ENCODE assay signal across 9 cellular contexts in the genomic region with DNA sequence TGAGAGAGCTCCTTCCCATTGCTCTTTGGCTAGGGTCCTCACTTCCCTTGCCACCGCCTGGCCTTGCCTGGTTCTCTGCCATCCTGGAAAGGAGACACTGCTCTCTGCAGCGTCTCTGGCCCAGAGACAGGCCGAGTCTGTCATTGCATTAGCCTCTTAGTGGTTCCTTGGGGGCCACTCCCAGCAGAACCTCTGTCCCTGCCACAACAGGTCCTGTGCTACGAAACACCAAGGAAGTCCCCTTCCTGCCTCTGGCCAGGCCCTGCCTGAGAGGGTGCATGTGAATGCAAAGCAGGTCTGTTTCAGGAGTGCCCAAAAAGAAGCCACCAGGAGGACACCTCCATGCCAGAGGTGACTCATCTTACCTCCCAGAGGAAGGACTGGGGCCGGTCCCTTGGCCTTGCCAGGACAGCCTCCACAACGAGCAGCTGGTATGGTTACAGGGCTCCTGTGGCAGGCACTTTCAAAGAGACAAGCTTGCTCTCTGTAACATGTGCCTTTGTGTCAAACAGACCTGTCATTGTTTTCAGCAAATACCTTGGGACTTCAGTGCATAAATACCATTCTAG. TPM values are rescaled to one million over a fixed set of nuclear protein-coding genes. Genes with fewer than 3 reads are reported as not detected.
DNase-seq lines count a peak whose midpoint lies in the region; ATAC-seq and TF ChIP-seq lines count a peak whose summit lies in the region.
"Had no signal": no experiment of that assay in that cellular context is flagged by ENCODE, and none has a peak within 500 bp of the region (broad histone marks: within the 10 kb centered on the region; RNA-seq: fewer than 3 reads in every experiment).

No MANE protein-coding gene starts in this region.

- peaks cover 3% of the 10 kb centered on the region for H3K27me3 Mint-ChIP-seq in activated CD8-positive, alpha-beta memory T cell treated with anti-CD3 and anti-CD28 coated beads, Interleukin-2, amount 10 ng/mL, durations not matched to agents 7 days and 5 days
- no peaks in the 10 kb centered on the region for H3K27me3 Mint-ChIP-seq in effector memory CD8-positive, alpha-beta T cell
- H3K27me3 Mint-ChIP-seq: activated naive CD4-positive, alpha-beta T cell treated with anti-CD3 and anti-CD28 coated beads, Interleukin-2, amount 50 U/mL, for 24 hours had no signal

- peak; percentile 58 for ATAC-seq in activated CD8-positive, alpha-beta memory T cell treated with anti-CD3 and anti-CD28 coated beads, Interleukin-2, amount 10 ng/mL, durations not matched to agents 7 days and 5 days
- peak; percentile 58 for ATAC-seq in HG02623 (IDR thresholded peaks at IDR 0.05; ENCODE audit: unreplicated experiment)
- ATAC-seq in effector memory CD8-positive, alpha-beta T cell (replicated peaks) = peak; percentile 22

- CTCF ChIA-PET in activated CD8-positive, alpha-beta memory T cell treated with anti-CD3 and anti-CD28 coated beads, Interleukin-2, amount 10 ng/mL, durations not matched to agents 7 days and 5 days (lab: Charles Lee) = interaction anchor here (0.7 to 1.2 kb wide), 3 partner anchors 13 to 167 kb away, joined by 3 to 5 read pairs (median 3); no protein-coding TSS in a partner anchor

- peak overlapping the region; percentile 11 for H3K4me3 Mint-ChIP-seq in activated CD8-positive, alpha-beta memory T cell treated with anti-CD3 and anti-CD28 coated beads, Interleukin-2, amount 10 ng/mL, durations not matched to agents 7 days and 5 days
- no peak overlapping the region for H3K4me3 Mint-ChIP-seq in effector memory CD8-positive, alpha-beta T cell
- H3K4me3 Mint-ChIP-seq: activated naive CD4-positive, alpha-beta T cell treated with anti-CD3 and anti-CD28 coated beads, Interleukin-2, amount 50 U/mL, for 24 hours had no signal

- no peak for TF ChIP-seq CTCF in retinal pigment epithelial cell (conservative IDR thresholded peaks at IDR 0.05; ENCODE audit: low read depth, low read length)

- peak overlapping the region; percentile 67 for H3K27ac Mint-ChIP-seq in activated CD8-positive, alpha-beta memory T cell treated with anti-CD3 and anti-CD28 coated beads, Interleukin-2, amount 10 ng/mL, durations not matched to agents 7 days and 5 days
- peak overlapping the region; percentile 29 to 66 for H3K27ac Mint-ChIP-seq in effector memory CD8-positive, alpha-beta T cell
- H3K27ac Mint-ChIP-seq: activated naive CD4-positive, alpha-beta T cell treated with anti-CD3 and anti-CD28 coated beads, Interleukin-2, amount 50 U/mL, for 24 hours had no signal

- H3K9me3 Mint-ChIP-seq in activated CD8-positive, alpha-beta memory T cell treated with anti-CD3 and anti-CD28 coated beads, Interleukin-2, amount 10 ng/mL, durations not matched to agents 7 days and 5 days (ENCODE audit: low read depth) = no peaks in the 10 kb centered on the region
- H3K9me3 Mint-ChIP-seq in effector memory CD8-positive, alpha-beta T cell = no peaks in the 10 kb centered on the region
- H3K9me3 Mint-ChIP-seq: activated naive CD4-positive, alpha-beta T cell treated with anti-CD3 and anti-CD28 coated beads, Interleukin-2, amount 50 U/mL, for 24 hours had no signal

- no peak overlapping the region for H3K4me3 ChIP-seq in retinal pigment epithelial cell (ENCODE audit: low read length)

- no peak for DNase-seq in activated CD8-positive, alpha-beta memory T cell treated with anti-CD3 and anti-CD28 coated beads, Interleukin-2, amount 10 ng/mL, durations not matched to agents 7 days and 5 days
- no peak for DNase-seq in activated CD8-positive, alpha-beta memory T cell treated with anti-CD3 and anti-CD28 coated beads, Interleukin-2, amount 50 U/mL, for 4 hours
- peak; percentile 81 for DNase-seq in NCI-H2107 treated with DMSO at 0.1 percent for 48 hours (lab: John Stamatoyannopoulos, UW; ENCODE audit: unreplicated experiment)
- DNase-seq in effector memory CD8-positive, alpha-beta T cell = no peak
- peak; percentile 15 for DNase-seq in retinal pigment epithelial cell (ENCODE audit: low read depth)
- DNase-seq in NCI-H1930 (lab: John Stamatoyannopoulos, UW) = no peak
- DNase-seq in COR-L47 (lab: John Stamatoyannopoulos, UW) = no peak

- H3K4me1 Mint-ChIP-seq in activated CD8-positive, alpha-beta memory T cell treated with anti-CD3 and anti-CD28 coated beads, Interleukin-2, amount 10 ng/mL, durations not matched to agents 7 days and 5 days = peaks cover 17% of the 10 kb centered on the region
- peaks cover 0 to 10% of the 10 kb centered on the region in 2 donors for H3K4me1 Mint-ChIP-seq in effector memory CD8-positive, alpha-beta T cell (ENCODE audit: low read depth in 2 of 2)

- peaks cover 7% of the 10 kb centered on the region for H3K36me3 Mint-ChIP-seq in activated CD8-positive, alpha-beta memory T cell treated with anti-CD3 and anti-CD28 coated beads, Interleukin-2, amount 10 ng/mL, durations not matched to agents 7 days and 5 days
- H3K36me3 Mint-ChIP-seq in effector memory CD8-positive, alpha-beta T cell (ENCODE audit: insufficient read depth) = peaks cover 2% of the 10 kb centered on the region

RNA-seq across cellular contexts. Expression of a gene that starts 59.6 kb away (rescaled TPM):
- 10 to 100 TPM; 83.1 to 94.3 TPM for total RNA-seq in activated CD8-positive, alpha-beta memory T cell treated with anti-CD3 and anti-CD28 coated beads, Interleukin-2, amount 10 ng/mL, durations not matched to agents 7 days and 5 days

Comparison
In these comparisons a context has a peak if more than half of its experiments do, and no peak if none do; other contexts are left out.
1. DNase-seq: peak in NCI-H2107 treated with DMSO at 0.1 percent for 48 hours (single experiment) and retinal pigment epithelial cell (single experiment); none in activated CD8-positive, alpha-beta memory T cell treated with anti-CD3 and anti-CD28 coated beads, Interleukin-2, amount 10 ng/mL, durations not matched to agents 7 days and 5 days (single experiment), activated CD8-positive, alpha-beta memory T cell treated with anti-CD3 and anti-CD28 coated beads, Interleukin-2, amount 50 U/mL, for 4 hours (single experiment), effector memory CD8-positive, alpha-beta T cell (0 of 3), NCI-H1930 (0 of 2) and COR-L47 (single experiment).
2. Peak in every context shown above with its lines, with median percentiles within 50 percentile points of each other: ATAC-seq.